Comparison of ENCODE assay signal across 8 cellular contexts in the genomic region with DNA sequence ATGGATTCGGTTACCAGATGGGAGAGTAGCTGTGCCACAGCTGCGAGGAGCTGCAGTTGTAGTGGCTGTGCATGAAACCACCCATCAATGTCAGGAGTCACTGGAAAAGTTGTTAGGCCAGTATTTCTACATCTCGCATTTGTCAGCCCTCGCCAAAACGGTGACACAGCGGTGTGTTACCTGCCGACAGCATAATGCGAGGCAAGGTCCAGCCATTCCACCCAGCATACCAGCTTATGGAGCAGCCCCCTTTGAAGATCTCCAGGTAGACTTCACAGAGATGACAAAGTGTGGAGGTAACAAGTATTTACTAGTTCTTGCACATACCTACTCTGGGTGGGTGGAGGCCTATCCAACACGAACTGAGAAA.
DNase-seq lines count a peak whose midpoint lies in the region; ATAC-seq and TF ChIP-seq lines count a peak whose summit lies in the region.
"Not testable (repeated sequence)": the region's sequence is repeated elsewhere in the genome, so short reads cannot be mapped to it uniquely, and the experiment has no call there.

No MANE protein-coding gene starts in this region.

- intact Hi-C loops in HCT116 (cut with micrococcal nuclease): not testable (repeated sequence)

- not testable (repeated sequence) for H4K20me1 ChIP-seq in HCT116 (ENCODE audit: insufficient read depth); smooth muscle cell (ENCODE audit: low read depth)

- not testable (repeated sequence) for H3K36me3 ChIP-seq in HCT116 (ENCODE audit: control insufficient read depth in 1 of 2, insufficient read depth in 2 of 2, low read length in 2 of 2); smooth muscle cell (ENCODE audit: low read depth)

- not testable (repeated sequence) for H2AFZ ChIP-seq in HCT116 (ENCODE audit: low read depth, low read length, poor library complexity, severe bottlenecking); smooth muscle cell (ENCODE audit: low read depth)

- RAD21 ChIA-PET in HCT116 (lab: Charles Lee; ENCODE audit: low non-redundant PET in 1 of 2, low total read pairs in 2 of 2, uncharacterized antibody in 2 of 2, unreplicated experiment in 2 of 2): not testable (repeated sequence)

- not testable (repeated sequence) for H3K9me3 ChIP-seq in HCT116 (ENCODE audit: control insufficient read depth in 1 of 2, insufficient read depth in 1 of 2, low read depth in 1 of 2, low read length in 2 of 2); smooth muscle cell (replicated peaks; ENCODE audit: low read depth)

- not testable (repeated sequence) for H3K4me3 ChIP-seq in HCT116 (replicated peaks in 1 of 2; ENCODE audit: low read depth in 1 of 2, low read length in 2 of 2); smooth muscle cell

- ATAC-seq in HCT116: not testable (repeated sequence)

- H3K79me2 ChIP-seq in HCT116 (ENCODE audit: insufficient read depth, low read length); smooth muscle cell (ENCODE audit: low read depth): not testable (repeated sequence)

- H3K27me3 ChIP-seq in HCT116 (ENCODE audit: insufficient read depth, low read length); smooth muscle cell (ENCODE audit: low read depth): not testable (repeated sequence)

- not testable (repeated sequence) for H3K9me2 ChIP-seq in HCT116 (ENCODE audit: insufficient read depth)

- CTCF ChIA-PET in HCT116 (lab: Charles Lee): interaction anchor here (0.6 kb wide), 1 partner anchor 1388 kb away, joined by 3 read pairs; no protein-coding TSS in a partner anchor

- H3K9ac ChIP-seq in HCT116 (ENCODE audit: low read length); smooth muscle cell (ENCODE audit: low read depth): not testable (repeated sequence)

- 61% methylated on average over 9 of the region's 9 CpGs for WGBS in smooth muscle cell (ENCODE audit: low lambda C conversion rate)

- not testable (repeated sequence) for H3F3A ChIP-seq in smooth muscle cell (ENCODE audit: low read depth)

- H3K27ac ChIP-seq in HCT116 (ENCODE audit: low read depth, low read length): not testable (repeated sequence)
- peak overlapping the region; percentile 73 for H3K27ac ChIP-seq in smooth muscle cell (ENCODE audit: low read depth)

- not testable (repeated sequence) for TF ChIP-seq RAD21 in HCT116 (IDR thresholded peaks at IDR 0.05; ENCODE audit: low read depth)

- POLR2A ChIA-PET in HCT116 (lab: Charles Lee): not testable (repeated sequence)

- BruUV-seq in HCT116 (replicated peaks; lab: Mats Ljungman, UMichigan): not testable (repeated sequence)

- 0 out of 2 replicates have a peak overlapping the region, but pooled peaks have one; percentile 12 for H3K4me2 ChIP-seq in HCT116 (ENCODE audit: low read length)
- H3K4me2 ChIP-seq in smooth muscle cell: not testable (repeated sequence)

- not testable (repeated sequence) for TF ChIP-seq POLR2A in HCT116 (IDR thresholded peaks at IDR 0.05; ENCODE audit: borderline replicate concordance, extremely low read depth, insufficient read depth, insufficient read length)

- H3K4me1 ChIP-seq in HCT116 (ENCODE audit: control insufficient read depth in 1 of 2, insufficient read depth in 2 of 2, low read length in 2 of 2): peaks cover 0 to 14% of the 10 kb centered on the region in 2 experiments; a peak in 2 of 4 replicates
- H3K4me1 ChIP-seq in smooth muscle cell (ENCODE audit: low read depth): not testable (repeated sequence)

- not testable (repeated sequence) for TF ChIP-seq CTCF in HCT116 (IDR thresholded peaks at IDR 0.05 in 2 of 3, conservative IDR thresholded peaks at IDR 0.05 in 1 of 3; ENCODE audit: borderline replicate concordance in 1 of 3, insufficient read depth in 1 of 3, low read depth in 2 of 3, low read length in 2 of 3); smooth muscle cell (IDR thresholded peaks at IDR 0.05; ENCODE audit: borderline replicate concordance, insufficient read depth, poor library complexity, severe bottlenecking)

- DNase-seq in COLO668 (lab: John Stamatoyannopoulos, UW; ENCODE audit: unreplicated experiment) (peak; percentile 21), NCI-H510A treated with DMSO at 0.1 percent for 48 hours (lab: John Stamatoyannopoulos, UW) (peak; percentile 35), SIG-M5 treated with dmso at 0.1 percent for 504 hours (lab: John Stamatoyannopoulos, UW; ENCODE audit: unreplicated experiment) (peak; percentile 3), ecto neural progenitor cell (ENCODE audit: low spot score) (peak; percentile 43), islet precursor cell (peak; percentile 85), mucosa of gallbladder (ENCODE audit: low spot score) (peak; percentile 46)
- DNase-seq in HCT116 (ENCODE audit: low read depth, low spot score); smooth muscle cell (lab: John Stamatoyannopoulos, UW; ENCODE audit: unreplicated experiment): not testable (repeated sequence)
